Comparison of ENCODE assay signal across 8 cellular contexts in the genomic region with DNA sequence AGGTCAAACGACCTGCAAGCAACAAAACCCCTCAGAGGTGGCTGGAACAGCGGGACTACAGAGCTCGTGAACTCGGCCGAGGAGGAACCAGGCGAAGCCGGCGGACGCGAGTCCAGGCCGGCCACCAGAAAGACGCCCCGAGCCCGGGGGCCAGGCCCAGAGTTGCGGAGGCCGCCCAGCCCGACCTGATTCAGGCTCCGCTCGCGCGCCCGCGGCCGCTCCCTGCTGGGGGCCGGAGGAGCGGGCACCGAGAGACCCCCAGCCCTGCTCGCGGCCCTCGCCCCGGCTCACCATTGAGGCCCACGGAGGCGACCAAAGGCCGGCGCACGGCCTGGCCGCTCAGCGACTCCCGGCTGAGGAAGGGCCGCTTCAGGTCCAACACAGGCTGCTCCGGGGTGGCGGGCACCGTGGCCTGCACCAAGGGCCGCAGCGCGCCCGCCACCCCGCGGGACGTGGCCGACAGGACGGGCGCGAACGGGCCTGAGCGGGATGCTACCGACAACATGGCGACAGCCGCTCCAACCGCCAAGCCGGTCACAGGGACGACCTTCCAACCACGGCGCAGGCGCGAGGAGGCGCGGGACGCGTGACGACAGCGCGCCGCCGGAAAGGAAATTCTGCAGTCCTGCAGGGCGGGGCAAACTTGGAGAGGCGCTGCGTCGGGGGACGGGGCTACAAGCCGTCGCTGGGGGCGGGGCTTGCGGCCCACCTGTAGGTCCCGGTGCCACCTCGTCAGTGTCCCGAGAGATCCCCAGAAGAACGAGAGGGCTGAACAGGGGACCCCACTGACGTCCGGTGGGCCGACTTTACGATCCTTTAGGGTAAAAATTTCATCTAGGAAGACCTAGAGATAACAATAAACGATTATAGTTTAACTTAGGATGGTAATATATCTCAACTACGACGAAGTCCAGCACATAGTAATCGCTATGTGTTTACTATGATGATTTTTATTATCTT. TPM values are rescaled to one million over a fixed set of nuclear protein-coding genes. Genes with fewer than 3 reads are reported as not detected.
A peak's percentile ranks its signal among the peaks of the same experiment; 100 is the strongest.
DNase-seq lines count a peak whose midpoint lies in the region; ATAC-seq and TF ChIP-seq lines count a peak whose summit lies in the region.

A gene (minus strand): TSS at position 538 of the 960 bp plus-strand sequence. CDS start 33 bp downstream, at position 505.

- peak within 1 kb of the TSS; percentile 36 for H3K4ac ChIP-seq in H9 (ENCODE audit: low read depth, low read length)

- H3K9ac ChIP-seq in ES-I3 (ENCODE audit: low read depth, low read length) (peak within 1 kb of the TSS; percentile 81), H9 (ENCODE audit: extremely low read depth, insufficient read length, low read length) (peak within 1 kb of the TSS; percentile 98)

- H4K8ac ChIP-seq in H9 (replicated peaks; ENCODE audit: insufficient read length, low read depth, low read length): no peak within 1 kb of the TSS

- H2BK20ac ChIP-seq in H9 (ENCODE audit: low read depth, low read length, poor library complexity, severe bottlenecking): no peak within 1 kb of the TSS

- no CpG with 5 or more reads among the region's 96 CpGs for WGBS in H9 (ENCODE audit: extremely low coverage, insufficient read length, low lambda C conversion rate)

- DNase-seq in H9: peak; percentile 97
- peak; percentile 92 for DNase-seq in M059J (ENCODE audit: low read depth)
- DNase-seq in activated T-helper 9 cell treated with anti-CD3 and anti-CD28 coated beads, Interleukin-2, amount 50 U/mL, for 16 hours (ENCODE audit: low read depth): peak; percentile 95
- DNase-seq in fibroblast of peridontal ligament (ENCODE audit: extremely low read depth): peak; percentile 86
- peak; percentile 92 for DNase-seq in natural killer cell
- DNase-seq in stimulated activated naive CD4-positive, alpha-beta T cell (lab: John Stamatoyannopoulos, UW): peak; percentile 87 to 95 (median 93)

- no peak within 1 kb of the TSS for H2AK5ac ChIP-seq in H9 (ENCODE audit: insufficient read length, low read length)

- H3K4me3 Mint-ChIP-seq in H9 (peak within 1 kb of the TSS; percentile 87 to 97), natural killer cell (peak within 1 kb of the TSS; percentile 91)

- no peak within 1 kb of the TSS for H2BK5ac ChIP-seq in H9 (ENCODE audit: insufficient read length, low read length)

- H3T11ph ChIP-seq in H9 (ENCODE audit: low read length): peak within 1 kb of the TSS; percentile 61

- TF ChIP-seq CTCF in H9 (conservative IDR thresholded peaks at IDR 0.05) (no peak), natural killer cell (IDR thresholded peaks at IDR 0.05) (no peak)

- H3K4me1 Mint-ChIP-seq in H9 (peaks cover 38% of the 10 kb centered on the region in 2 experiments), natural killer cell (peaks cover 48 to 49% of the 10 kb centered on the region in 2 donors)

- H3K23me2 ChIP-seq in H9 (ENCODE audit: insufficient read length, low read depth, low read length, poor library complexity, severe bottlenecking): peaks cover 5% of the 10 kb centered on the region

- intact Hi-C loops in natural killer cell (cut with micrococcal nuclease): loop anchor here (2.0 to 10.0 kb wide), 2 partner anchors 50 to 602 kb away; a partner anchor contains a TSS

- peaks cover 26% of the 10 kb centered on the region for H3K79me2 ChIP-seq in H9 (ENCODE audit: insufficient read depth, low read length)

- H3K9me3 ChIP-seq in ES-I3 (ENCODE audit: control insufficient read depth, insufficient read depth, low read length): no peaks in the 10 kb centered on the region
- H3K9me3 ChIP-seq in H9 (ENCODE audit: control insufficient read depth, low read depth, low read length): no peaks in the 10 kb centered on the region

- no peaks in the 10 kb centered on the region for H4K20me1 ChIP-seq in H9 (ENCODE audit: control insufficient read depth, insufficient read depth, insufficient read length)

- no peak within 1 kb of the TSS for H2BK15ac ChIP-seq in H9 (ENCODE audit: low read depth, low read length)

- H2BK120ac ChIP-seq in H9 (ENCODE audit: low read depth, low read length, poor library complexity, severe bottlenecking): peak within 1 kb of the TSS; percentile 44

- ATAC-seq in natural killer cell: peak; percentile 92 to 96 (median 94)

- H3K56ac ChIP-seq in H9 (ENCODE audit: insufficient read length, low read depth, low read length): no peak within 1 kb of the TSS

- H4K5ac ChIP-seq in H9 (ENCODE audit: insufficient read length, low read depth, low read length): no peak within 1 kb of the TSS

- no peaks in the 10 kb centered on the region; the same call in 1 of the 2 replicates for H3K27me3 Mint-ChIP-seq in H9 (ENCODE audit: low read depth)
- H3K27me3 Mint-ChIP-seq in natural killer cell (ENCODE audit: low read depth in 2 of 2): peaks cover 6 to 12% of the 10 kb centered on the region in 2 donors

- no peak within 1 kb of the TSS for H3K27ac ChIP-seq in H9 (ENCODE audit: insufficient read length, low read depth, low read length)

- H3K27ac Mint-ChIP-seq in H9 (peak within 1 kb of the TSS; percentile 87 to 96 (median 93)), natural killer cell (peak within 1 kb of the TSS; percentile 88 to 89)

- H2BK12ac ChIP-seq in H9 (ENCODE audit: insufficient read length, low read depth, low read length): no peak within 1 kb of the TSS

- H2AFZ ChIP-seq in H9 (ENCODE audit: low read length): no peak within 1 kb of the TSS

- no peaks in the 10 kb centered on the region; the same call in 1 of the 2 replicates for H3K36me3 ChIP-seq in ES-I3 (ENCODE audit: insufficient read depth, low read length)

- peak within 1 kb of the TSS; percentile 82 for H3K18ac ChIP-seq in H9 (ENCODE audit: insufficient read length, low read depth, low read length)

- H3K79me1 ChIP-seq in H9 (ENCODE audit: insufficient read depth, low read depth, low read length, poor library complexity, severe bottlenecking): no peaks in the 10 kb centered on the region

- peak within 1 kb of the TSS; percentile 79 for H3K4me2 ChIP-seq in H9 (ENCODE audit: insufficient read depth, insufficient read length, low read length)

- H3K23ac ChIP-seq in H9 (ENCODE audit: insufficient read length, low read depth, low read length): peak within 1 kb of the TSS; percentile 24

- H3K27me3 ChIP-seq in H9 (ENCODE audit: insufficient read depth, low read length): no peaks in the 10 kb centered on the region

- peak within 1 kb of the TSS; percentile 23 for H4K91ac ChIP-seq in H9 (ENCODE audit: insufficient read length, low read depth, low read length)

- H3K4me1 ChIP-seq in ES-I3 (ENCODE audit: insufficient read depth, low read length): peaks cover 11% of the 10 kb centered on the region
- no peaks in the 10 kb centered on the region; the same call in 1 of the 2 replicates for H3K4me1 ChIP-seq in H9 (ENCODE audit: insufficient read depth, low read length)

- peak within 1 kb of the TSS; percentile 89 for H3K14ac ChIP-seq in H9 (ENCODE audit: insufficient read depth, low read length)

- H3K36me3 Mint-ChIP-seq in H9 (ENCODE audit: insufficient read depth in 1 of 3, low read depth in 3 of 3) (peaks cover 17 to 32% (median 22%) of the 10 kb centered on the region in 3 experiments), natural killer cell (peaks cover 7% of the 10 kb centered on the region)

- TF ChIP-seq POLR2A in Raji (IDR thresholded peaks at IDR 0.05; ENCODE audit: insufficient read depth, low read depth, low read length): peak; percentile 64

- H3K9me3 Mint-ChIP-seq in H9 (peaks cover 4 to 9% of the 10 kb centered on the region in 2 experiments), natural killer cell (peaks cover 2 to 3% of the 10 kb centered on the region in 2 donors)

RNA-seq across cellular contexts. Expression of the gene that starts here (rescaled TPM):
- total RNA-seq in H9 (2021) (46.1 and 46.4 TPM in 2 replicates), natural killer cell (10 to 100 TPM; 21.8 to 26.8 (median 23.9) TPM)
- total RNA-seq in M059J (2014; rRNA removed; shearing (Covaris generic)): 51.5 and 63.2 TPM in 2 replicates
